Comparison of ENCODE assay signal across 1 cellular context in genomic region chr11:16280256-16280682, GRCh38.
A peak's percentile ranks its signal among the peaks of the same experiment; 100 is the strongest.
TF ChIP-seq lines count a peak whose summit lies in the region.

No MANE protein-coding gene starts in this region.

TF ChIP-seq in K562, 482 proteins besides CTCF, POLR2A, EP300 and RAD21 (continued from another document and continues in another):
- TF ChIP-seq SFPQ (IDR thresholded peaks at IDR 0.05; ENCODE audit: low read depth, low read length), result no peak
- peak in 1 of 2 experiments; percentile 0; a peak in 1 of 4 replicates for TF ChIP-seq NRF1 (conservative IDR thresholded peaks at IDR 0.05 in 1 of 2, IDR thresholded peaks at IDR 0.05 in 1 of 2)
- TF ChIP-seq NR2F6 (CRISPR knock-in tag; IDR thresholded peaks at IDR 0.05), result no peak
- peak; percentile 68 for TF ChIP-seq CXXC5 (CRISPR knock-in tag; IDR thresholded peaks at IDR 0.05)
- no peak for TF ChIP-seq TOE1 (IDR thresholded peaks at IDR 0.05; ENCODE audit: borderline replicate concordance)
- TF ChIP-seq TOE1 (CRISPR knock-in tag; IDR thresholded peaks at IDR 0.05; ENCODE audit: borderline replicate concordance, low read depth), result no peak
- no peak for TF ChIP-seq IRF9 (tag; IDR thresholded peaks at IDR 0.05)
- TF ChIP-seq STAG1 (CRISPR knock-in tag; IDR thresholded peaks at IDR 0.05; ENCODE audit: borderline replicate concordance), result no peak
- no peak for TF ChIP-seq NONO (IDR thresholded peaks at IDR 0.05; ENCODE audit: low read depth in 2 of 2, low read length in 1 of 2)
- no peak for TF ChIP-seq HLTF (IDR thresholded peaks at IDR 0.05)
- no peak for TF ChIP-seq TRIM24 (IDR thresholded peaks at IDR 0.05)
- no peak for TF ChIP-seq CREB1 (IDR thresholded peaks at IDR 0.05)
- TF ChIP-seq CREB1 (CRISPR knock-in tag; IDR thresholded peaks at IDR 0.05), result no peak
- TF ChIP-seq MAFF (IDR thresholded peaks at IDR 0.05; ENCODE audit: low read length), result no peak; the same call in 1 of the 2 replicates
- no peak for TF ChIP-seq CREB3L1 (IDR thresholded peaks at IDR 0.05; ENCODE audit: borderline replicate concordance, low read depth)
- no peak for TF ChIP-seq RFX1 (IDR thresholded peaks at IDR 0.05)
- no peak for TF ChIP-seq ILK (tag; IDR thresholded peaks at IDR 0.05; ENCODE audit: borderline replicate concordance, low read depth)
- no peak for TF ChIP-seq TFAM (CRISPR knock-in tag; conservative IDR thresholded peaks at IDR 0.05)
- no peak for TF ChIP-seq ZNF589 (CRISPR knock-in tag; IDR thresholded peaks at IDR 0.05; ENCODE audit: low read depth)
- TF ChIP-seq ZNF444 (CRISPR knock-in tag; IDR thresholded peaks at IDR 0.05), result no peak
- no peak for TF ChIP-seq RNF219 (CRISPR knock-in tag; IDR thresholded peaks at IDR 0.05)
- no peak for TF ChIP-seq ZBTB26 (CRISPR knock-in tag; IDR thresholded peaks at IDR 0.05)
- TF ChIP-seq E2F4 (CRISPR knock-in tag; IDR thresholded peaks at IDR 0.05; ENCODE audit: low read depth), result no peak
- no peak for TF ChIP-seq YBX1 (IDR thresholded peaks at IDR 0.05)
- no peak for TF ChIP-seq PURB (CRISPR knock-in tag; IDR thresholded peaks at IDR 0.05; ENCODE audit: low read depth)
- TF ChIP-seq TAF1 (IDR thresholded peaks at IDR 0.05; ENCODE audit: control insufficient read depth, extremely low read depth, insufficient read depth, low read length, severe bottlenecking), result no peak
- no peak for TF ChIP-seq ZNF436 (CRISPR knock-in tag; IDR thresholded peaks at IDR 0.05)
- no peak for TF ChIP-seq FOXA3 (CRISPR knock-in tag; conservative IDR thresholded peaks at IDR 0.05 in 1 of 2, IDR thresholded peaks at IDR 0.05 in 1 of 2)
- no peak for TF ChIP-seq SAP30 (IDR thresholded peaks at IDR 0.05; ENCODE audit: borderline replicate concordance, insufficient read depth, low read depth, low read length, poor library complexity, severe bottlenecking)
- TF ChIP-seq CBX3 (IDR thresholded peaks at IDR 0.05; ENCODE audit: borderline replicate concordance in 1 of 2, low read length in 2 of 2), result 0 out of 3 replicates have a peak, but pooled peaks of 1 of the 2 experiments have one; percentile 33
- no peak for TF ChIP-seq POLR2G (IDR thresholded peaks at IDR 0.05; ENCODE audit: low read depth, low read length)
- no peak for TF ChIP-seq ZNF512 (tag; IDR thresholded peaks at IDR 0.05)
- TF ChIP-seq MCM5 (IDR thresholded peaks at IDR 0.05; ENCODE audit: low read depth), result no peak
- no peak for TF ChIP-seq FOXP4 (CRISPR knock-in tag; IDR thresholded peaks at IDR 0.05; ENCODE audit: borderline replicate concordance)
- TF ChIP-seq FOXK1 (CRISPR knock-in tag; IDR thresholded peaks at IDR 0.05; ENCODE audit: borderline replicate concordance), result no peak
- no peak; the same call in 1 of the 2 replicates for TF ChIP-seq SUPT5H (IDR thresholded peaks at IDR 0.05)
- TF ChIP-seq CSDE1 (IDR thresholded peaks at IDR 0.05), result no peak
- no peak for TF ChIP-seq BCLAF1 (IDR thresholded peaks at IDR 0.05; ENCODE audit: borderline replicate concordance in 1 of 2, control insufficient read depth in 1 of 2, low read depth in 2 of 2, low read length in 1 of 2)
- TF ChIP-seq ATF3 (IDR thresholded peaks at IDR 0.05), result peak; percentile 25; the same call in 1 of the 2 replicates
- no peak for TF ChIP-seq ATF3 (CRISPR knock-in tag; conservative IDR thresholded peaks at IDR 0.05)
- TF ChIP-seq ZNF780A (CRISPR knock-in tag; IDR thresholded peaks at IDR 0.05), result no peak
